Comparison of ENCODE assay signal across 14 cellular contexts in genomic region chr6:107304421-107305025, GRCh38.
A peak's percentile ranks its signal among the peaks of the same experiment; 100 is the strongest.
DNase-seq lines count a peak whose midpoint lies in the region; ATAC-seq and TF ChIP-seq lines count a peak whose summit lies in the region.
"Had no signal": no experiment of that assay in that cellular context is flagged by ENCODE, and none has a peak within 500 bp of the region (broad histone marks: within the 10 kb centered on the region; RNA-seq: fewer than 3 reads in every experiment).

No MANE protein-coding gene starts in this region.

- no peak for TF ChIP-seq CTCF in AG10803 (conservative IDR thresholded peaks at IDR 0.05; ENCODE audit: low read length)
- no peak for TF ChIP-seq CTCF in HFFc6 (IDR thresholded peaks at IDR 0.05)

- H3K4me3 Mint-ChIP-seq in HFFc6: no peak overlapping the region
- no peak overlapping the region for H3K4me3 Mint-ChIP-seq in activated T-helper 17 cell treated with anti-CD3 and anti-CD28 coated beads, Interleukin-2, amount 50 U/mL, for 72 hours
- H3K4me3 Mint-ChIP-seq: mesothelial cell of epicardium had no signal

- no peaks in the 10 kb centered on the region for H3K9me3 Mint-ChIP-seq in HFFc6
- no peaks in the 10 kb centered on the region for H3K9me3 Mint-ChIP-seq in activated T-helper 17 cell treated with anti-CD3 and anti-CD28 coated beads, Interleukin-2, amount 50 U/mL, for 72 hours

- H3K4me3 ChIP-seq in AG10803 (ENCODE audit: low read length): no peak overlapping the region

- H3K4me1 Mint-ChIP-seq in HFFc6 (ENCODE audit: low read depth): peaks cover 25% of the 10 kb centered on the region
- peaks cover 10% of the 10 kb centered on the region for H3K4me1 Mint-ChIP-seq in activated T-helper 17 cell treated with anti-CD3 and anti-CD28 coated beads, Interleukin-2, amount 50 U/mL, for 72 hours
- H3K4me1 Mint-ChIP-seq: mesothelial cell of epicardium had no signal

- peak; percentile 99 for ATAC-seq in activated T-helper 17 cell treated with anti-CD3 and anti-CD28 coated beads, Interleukin-2, amount 50 U/mL, for 72 hours (replicated peaks)
- ATAC-seq: HepG2 had no signal

- no peak overlapping the region for H3K27ac Mint-ChIP-seq in HFFc6
- peak overlapping the region; percentile 12 for H3K27ac Mint-ChIP-seq in activated T-helper 17 cell treated with anti-CD3 and anti-CD28 coated beads, Interleukin-2, amount 50 U/mL, for 72 hours
- H3K27ac Mint-ChIP-seq: mesothelial cell of epicardium had no signal

- no peaks in the 10 kb centered on the region; the same call in 1 of the 2 replicates for H3K27me3 Mint-ChIP-seq in HFFc6 (ENCODE audit: insufficient read depth)
- H3K27me3 Mint-ChIP-seq in activated T-helper 17 cell treated with anti-CD3 and anti-CD28 coated beads, Interleukin-2, amount 50 U/mL, for 72 hours: no peaks in the 10 kb centered on the region

- no peaks in the 10 kb centered on the region for H3K36me3 Mint-ChIP-seq in HFFc6 (ENCODE audit: low read depth)
- H3K36me3 Mint-ChIP-seq in activated T-helper 17 cell treated with anti-CD3 and anti-CD28 coated beads, Interleukin-2, amount 50 U/mL, for 72 hours (ENCODE audit: low read depth): no peaks in the 10 kb centered on the region

- DNase-seq in AG10803 (ENCODE audit: low read depth) (peak; percentile 47), HFFc6 (peak; percentile 25), myocyte (ENCODE audit: low read depth) (peak; percentile 83), 8988T (no peak), T1000 (lab: John Stamatoyannopoulos, UW) (no peak), NCI-H2171 treated with DMSO at 0.1 percent for 48 hours (lab: John Stamatoyannopoulos, UW) (no peak), UCSD-AML1 (lab: John Stamatoyannopoulos, UW; ENCODE audit: unreplicated experiment) (no peak)
- DNase-seq: activated gamma-delta T cell treated with Interleukin-2 at 50 U/mL for 16 hours, GDM1, Right ventricle myocardium superior, WERI-Rb-1 had no signal

Comparison
In these comparisons a context has a peak if more than half of its experiments do, and no peak if none do; other contexts are left out.
1. DNase-seq: peak in AG10803 (single experiment), HFFc6 (single experiment) and myocyte (single experiment); none in 8988T (single experiment), T1000 (single experiment), NCI-H2171 treated with DMSO at 0.1 percent for 48 hours (single experiment) and UCSD-AML1 (single experiment).